ENCODE assay signal across 22 cellular contexts in the genomic region with DNA sequence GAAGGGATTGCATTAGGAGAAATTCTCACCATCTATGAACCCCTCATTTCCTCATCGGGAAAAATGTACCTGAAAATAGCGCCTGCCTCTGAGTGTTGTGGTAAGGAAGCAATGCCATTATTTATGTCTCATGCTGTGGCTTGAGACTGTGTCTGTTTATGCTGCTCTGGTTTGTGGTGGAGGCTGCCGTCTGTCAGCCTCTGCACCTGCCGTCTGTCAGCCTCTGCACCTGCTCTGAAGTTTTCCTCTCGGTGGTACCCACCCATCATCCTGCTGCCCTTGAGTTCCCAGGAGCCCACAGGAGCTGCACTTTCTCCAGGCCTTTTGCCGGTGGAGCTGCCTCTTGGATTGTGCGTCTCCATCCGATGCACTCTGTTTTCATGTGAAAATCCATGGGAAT.
"Had no signal": no experiment of that assay in that cellular context is flagged by ENCODE, and none has a peak within 500 bp of the region (broad histone marks: within the 10 kb centered on the region; RNA-seq: fewer than 3 reads in every experiment).

No MANE protein-coding gene starts in this region.

- H3K4me1 ChIP-seq: esophagus muscularis mucosa, gastrocnemius medialis, heart right ventricle, left ventricle myocardium inferior, lower lobe of right lung, neural progenitor cell had no signal

- H3K27me3 ChIP-seq: neural progenitor cell, ovary had no signal

- H3K36me3 Mint-ChIP-seq: mesothelial cell of epicardium; natural killer cell treated with Interleukin-12 subunit alpha and Interleukin-12 subunit beta and Interleukin-15 and Interleukin-18, amount 100 ng/mL, for 72 hours; neural progenitor cell had no signal

- H3K9ac ChIP-seq: neural progenitor cell had no signal

- DNase-seq: effector memory CD8-positive, alpha-beta T cell; gastrocnemius medialis; heart right ventricle; hypothalamus; left ventricle myocardium inferior; nucleus accumbens; ovary; right cardiac atrium; stimulated activated CD4-positive, alpha-beta T cell treated with anti-CD3 and anti-CD28 coated beads, Interleukin-12 subunit alpha, Interleukin-12 subunit beta, amount 100 ng/mL, for 4 hours; stimulated activated naive CD4-positive, alpha-beta T cell; trophoblast cell had no signal

- H3K4me2 ChIP-seq: neural progenitor cell had no signal

- H3K27me3 Mint-ChIP-seq: dendritic cell treated with granulocyte-macrophage colony-stimulating factor and Interleukin-4, amounts not matched to agents 40 ng/mL and 50 ng/mL, for 4 days had no signal

- H3K4me3 Mint-ChIP-seq: dendritic cell treated with granulocyte-macrophage colony-stimulating factor and Interleukin-4, amounts not matched to agents 40 ng/mL and 50 ng/mL, for 4 days; effector memory CD8-positive, alpha-beta T cell; memory B cell; mesothelial cell of epicardium; natural killer cell treated with Interleukin-12 subunit alpha and Interleukin-12 subunit beta and Interleukin-15 and Interleukin-18, amount 100 ng/mL, for 72 hours; neural progenitor cell had no signal

- H2AFZ ChIP-seq: neural progenitor cell had no signal

- H3K36me3 ChIP-seq: esophagus muscularis mucosa, gastrocnemius medialis, heart right ventricle, left ventricle myocardium inferior, lower lobe of right lung, neural progenitor cell, ovary had no signal

- H3K9me3 Mint-ChIP-seq: dendritic cell treated with granulocyte-macrophage colony-stimulating factor and Interleukin-4, amounts not matched to agents 40 ng/mL and 50 ng/mL, for 4 days; neural progenitor cell had no signal

- H3K9me3 ChIP-seq: gastrocnemius medialis, lower lobe of right lung, ovary had no signal

- FAIRE-seq: colon, islet of Langerhans had no signal

- H3K27ac ChIP-seq: epithelial cell of prostate, esophagus muscularis mucosa, gastrocnemius medialis, heart right ventricle, left ventricle myocardium inferior, lower lobe of right lung, neural progenitor cell, ovary had no signal

- ATAC-seq: effector memory CD8-positive, alpha-beta T cell; gastrocnemius medialis; heart right ventricle; lower lobe of right lung; natural killer cell treated with Interleukin-12 subunit alpha and Interleukin-12 subunit beta and Interleukin-15 and Interleukin-18, amount 100 ng/mL, for 72 hours; right cardiac atrium had no signal

- H3K27ac Mint-ChIP-seq: dendritic cell treated with granulocyte-macrophage colony-stimulating factor and Interleukin-4, amounts not matched to agents 40 ng/mL and 50 ng/mL, for 4 days; effector memory CD8-positive, alpha-beta T cell; memory B cell; mesothelial cell of epicardium; natural killer cell treated with Interleukin-12 subunit alpha and Interleukin-12 subunit beta and Interleukin-15 and Interleukin-18, amount 100 ng/mL, for 72 hours; neural progenitor cell; progenitor cell of endocrine pancreas had no signal

- H3K4me1 Mint-ChIP-seq: memory B cell, mesothelial cell of epicardium had no signal

- H3K4me3 ChIP-seq: esophagus muscularis mucosa, gastrocnemius medialis, heart right ventricle, left ventricle myocardium inferior, lower lobe of right lung, neural progenitor cell, ovary had no signal
